Comparison of ENCODE assay signal across 16 cellular contexts in genomic region chr2:84701880-84702279, GRCh38.
DNase-seq lines count a peak whose midpoint lies in the region; TF ChIP-seq lines count a peak whose summit lies in the region.
"Had no signal": no experiment of that assay in that cellular context is flagged by ENCODE, and none has a peak within 500 bp of the region (broad histone marks: within the 10 kb centered on the region; RNA-seq: fewer than 3 reads in every experiment).

No MANE protein-coding gene starts in this region.

- H3K9me3 Mint-ChIP-seq in HFFc6 = no peaks in the 10 kb centered on the region; the same call in 1 of the 2 replicates
- peaks cover 0 to 16% (median 9%) of the 10 kb centered on the region in 7 donors for H3K9me3 Mint-ChIP-seq in CD14-positive monocyte

- H3K4me3 ChIP-seq in astrocyte of the cerebellum (ENCODE audit: low read depth, low read length) (no peak overlapping the region), fibroblast of villous mesenchyme (ENCODE audit: low read depth, low read length) (no peak overlapping the region)
- H3K4me3 ChIP-seq: coronary artery, testis had no signal

- no peak for TF ChIP-seq CTCF in HFFc6 (IDR thresholded peaks at IDR 0.05)
- TF ChIP-seq CTCF in astrocyte of the cerebellum (IDR thresholded peaks at IDR 0.05; ENCODE audit: low read depth, low read length, missing control alignments) = no peak
- no peak for TF ChIP-seq CTCF in fibroblast of villous mesenchyme (IDR thresholded peaks at IDR 0.05; ENCODE audit: insufficient read depth, low read depth, low read length)
- TF ChIP-seq CTCF in CD14-positive monocyte (IDR thresholded peaks at IDR 0.05) = no peak

- H3K4me1 Mint-ChIP-seq in HFFc6 (ENCODE audit: low read depth) (peaks cover 58% of the 10 kb centered on the region), CD14-positive monocyte (no peaks in the 10 kb centered on the region)

- peak; percentile 11 for DNase-seq in A172 (ENCODE audit: low spot score)
- DNase-seq in HFFc6 = peak; percentile 96
- peak; percentile 54 for DNase-seq in astrocyte of the cerebellum (ENCODE audit: low read depth)
- DNase-seq in fibroblast of villous mesenchyme (ENCODE audit: low read depth) = peak; percentile 77
- DNase-seq in activated CD8-positive, alpha-beta memory T cell treated with anti-CD3 and anti-CD28 coated beads, Interleukin-2, amount 50 U/mL, for 4 hours = no peak
- no peak for DNase-seq in LoVo (ENCODE audit: low spot score)
- DNase-seq in CD14-positive monocyte (ENCODE audit: low spot score) = no peak
- DNase-seq in posterior vena cava (ENCODE audit: low spot score) = no peak
- DNase-seq: activated CD4-positive, alpha-beta T cell treated with anti-CD3 and anti-CD28 coated beads, Interleukin-2, amount 10 ng/mL, durations not matched to agents 7 days and 5 days; activated T-cell treated with anti-CD3 and anti-CD28 coated beads, Interleukin-2, amount 50 U/mL, for 24 hours; COR-L47; NCI-H1930; NCI-H774; testis had no signal

- intact Hi-C loops in CD14-positive monocyte (cut with micrococcal nuclease) (no loop called here), posterior vena cava (cut with DNase I) (no loop called here)

- in situ Hi-C loops in astrocyte of the cerebellum (cut with HindIII; ENCODE audit: low sequenced_read_pairs) = no loop called here

- peaks cover 1% of the 10 kb centered on the region; the same call in 1 of the 2 replicates for H3K27me3 Mint-ChIP-seq in HFFc6 (ENCODE audit: insufficient read depth)
- H3K27me3 Mint-ChIP-seq in CD14-positive monocyte (ENCODE audit: low read depth in 3 of 3) = peaks cover 0 to 2% (median 0%) of the 10 kb centered on the region in 3 donors
- H3K27me3 Mint-ChIP-seq: activated CD4-positive, alpha-beta T cell treated with anti-CD3 and anti-CD28 coated beads, Interleukin-2, amount 10 ng/mL, durations not matched to agents 7 days and 5 days; activated T-cell treated with anti-CD3 and anti-CD28 coated beads, Interleukin-2, amount 50 U/mL, for 24 hours; natural killer cell treated with Interleukin-12 subunit alpha and Interleukin-12 subunit beta and Interleukin-15 and Interleukin-18, amount 100 ng/mL, for 72 hours had no signal

- H3K4me3 Mint-ChIP-seq in HFFc6 (no peak overlapping the region), CD14-positive monocyte (no peak overlapping the region)
- H3K4me3 Mint-ChIP-seq: activated CD4-positive, alpha-beta T cell treated with anti-CD3 and anti-CD28 coated beads, Interleukin-2, amount 10 ng/mL, durations not matched to agents 7 days and 5 days; activated T-cell treated with anti-CD3 and anti-CD28 coated beads, Interleukin-2, amount 50 U/mL, for 24 hours; natural killer cell treated with Interleukin-12 subunit alpha and Interleukin-12 subunit beta and Interleukin-15 and Interleukin-18, amount 100 ng/mL, for 72 hours had no signal

- H3K27ac Mint-ChIP-seq in HFFc6 (peak overlapping the region; percentile 91), CD14-positive monocyte (no peak overlapping the region)
- H3K27ac Mint-ChIP-seq: activated CD4-positive, alpha-beta T cell treated with anti-CD3 and anti-CD28 coated beads, Interleukin-2, amount 10 ng/mL, durations not matched to agents 7 days and 5 days; activated T-cell treated with anti-CD3 and anti-CD28 coated beads, Interleukin-2, amount 50 U/mL, for 24 hours; natural killer cell treated with Interleukin-12 subunit alpha and Interleukin-12 subunit beta and Interleukin-15 and Interleukin-18, amount 100 ng/mL, for 72 hours had no signal

- H3K36me3 Mint-ChIP-seq in HFFc6 (ENCODE audit: low read depth) = peaks cover 9% of the 10 kb centered on the region
- H3K36me3 Mint-ChIP-seq in CD14-positive monocyte = no peaks in the 10 kb centered on the region

Comparison
In these comparisons a context has a peak if more than half of its experiments do, and no peak if none do; other contexts are left out.
1. DNase-seq: peak in A172 (single experiment), HFFc6 (single experiment), astrocyte of the cerebellum (single experiment) and fibroblast of villous mesenchyme (single experiment); none in activated CD8-positive, alpha-beta memory T cell treated with anti-CD3 and anti-CD28 coated beads, Interleukin-2, amount 50 U/mL, for 4 hours (single experiment), LoVo (single experiment), CD14-positive monocyte (single experiment) and posterior vena cava (single experiment).